ENCODE assay signal across 25 cellular contexts in the genomic region with DNA sequence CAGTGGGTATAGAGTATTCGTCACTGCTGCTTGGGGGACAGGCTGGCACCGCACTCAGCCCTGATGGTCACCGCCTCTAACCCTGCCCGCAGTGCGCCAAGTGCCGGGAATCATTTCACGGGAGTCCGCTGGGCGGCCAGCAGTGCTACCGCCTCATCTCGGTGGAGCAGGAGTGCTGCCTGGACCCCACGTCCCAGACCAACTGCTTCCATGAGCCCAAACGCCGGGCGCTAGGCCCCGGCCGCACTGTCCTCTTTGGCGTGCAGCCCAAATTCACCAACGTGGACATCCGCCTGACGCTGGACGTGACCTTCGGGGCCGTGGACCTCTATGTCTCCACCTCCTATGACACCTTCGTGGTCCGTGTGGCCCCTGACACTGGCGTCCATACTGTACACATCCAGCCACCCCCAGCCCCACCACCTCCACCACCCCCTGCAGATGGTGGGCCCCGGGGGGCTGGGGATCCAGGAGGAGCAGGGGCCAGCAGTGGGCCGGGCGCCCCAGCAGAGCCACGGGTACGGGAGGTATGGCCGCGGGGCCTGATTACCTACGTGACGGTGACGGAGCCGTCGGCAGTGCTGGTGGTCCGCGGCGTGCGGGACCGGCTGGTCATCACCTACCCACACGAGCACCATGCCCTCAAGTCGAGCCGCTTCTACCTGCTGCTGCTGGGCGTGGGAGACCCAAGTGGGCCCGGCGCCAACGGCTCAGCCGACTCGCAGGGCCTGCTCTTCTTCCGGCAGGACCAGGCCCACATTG. TPM values are rescaled to one million over a fixed set of nuclear protein-coding genes. Genes with fewer than 3 reads are reported as not detected.
A peak's percentile ranks its signal among the peaks of the same experiment; 100 is the strongest.
DNase-seq lines count a peak whose midpoint lies in the region; ATAC-seq, FAIRE-seq and TF ChIP-seq lines count a peak whose summit lies in the region.
"Had no signal": no experiment of that assay in that cellular context is flagged by ENCODE, and none has a peak within 500 bp of the region (broad histone marks: within the 10 kb centered on the region; RNA-seq: fewer than 3 reads in every experiment).

No MANE protein-coding gene starts in this region.

- POLR2A ChIA-PET in HepG2 (lab: Yijun Ruan, JAX), result no interaction called here

- peaks cover 21% of the 10 kb centered on the region for H3K36me3 Mint-ChIP-seq in stimulated activated memory B cell treated with anti-CD40 and anti-IgM and Interleukin-4, amounts not matched to agents 10 μg/mL and 1 μg/mL and 100 μg/mL, for 72 hours

- 94% methylated on average over 54 of the region's 54 CpGs for WGBS in right cardiac atrium
- 98% methylated on average over 29 of the region's 54 CpGs for WGBS in HepG2 (ENCODE audit: low lambda C conversion rate)
- no CpG with 5 or more reads among the region's 54 CpGs for WGBS in neuronal stem cell (ENCODE audit: extremely low coverage in 2 of 2, insufficient read length in 2 of 2, insufficient replicate concordance in 1 of 2), 2 donors

- H4K8ac ChIP-seq in neuronal stem cell (ENCODE audit: low read depth, low read length), result no peak overlapping the region

- intact Hi-C loops in right cardiac atrium (cut with DNase I) (no loop called here), HepG2 (cut with micrococcal nuclease; ENCODE audit: unreplicated experiment) (no loop called here), left colon (cut with DNase I, micrococcal nuclease) (no loop called here)

- no peak overlapping the region for H3K4me2 ChIP-seq in HepG2 (ENCODE audit: low read depth, low read length)
- no peak overlapping the region for H3K4me2 ChIP-seq in neuronal stem cell (ENCODE audit: insufficient read depth, low read length, poor library complexity, severe bottlenecking)
- H3K4me2 ChIP-seq: A549; BLaER1 treated with 17β-estradiol and CSF1 and Interleukin-3, amounts not matched to agents 10 nM and 100 nM had no signal

- CTCF ChIA-PET in HepG2 (lab: Yijun Ruan, JAX; ENCODE audit: low intra/inter-chr PET ratio, low total read pairs), result no interaction called here

- no peak overlapping the region for H3K23ac ChIP-seq in neuronal stem cell (ENCODE audit: low read depth, low read length, poor library complexity)

- H3K9me3 Mint-ChIP-seq in stimulated activated memory B cell treated with anti-CD40 and anti-IgM and Interleukin-4, amounts not matched to agents 10 μg/mL and 1 μg/mL and 100 μg/mL, for 72 hours, result no peaks in the 10 kb centered on the region
- H3K9me3 Mint-ChIP-seq: CD4-positive, alpha-beta T cell; CD8-positive, alpha-beta T cell had no signal

- H3K4me3 ChIP-seq in right cardiac atrium (ENCODE audit: low read length) (no peak overlapping the region), right atrium auricular region (no peak overlapping the region), HepG2 (replicated peaks in 1 of 3; ENCODE audit: insufficient read depth in 1 of 3, low read depth in 2 of 3, low read length in 3 of 3) (no peak overlapping the region), neuronal stem cell (ENCODE audit: low read length in 2 of 2) (no peak overlapping the region)
- H3K4me3 ChIP-seq: A549; BLaER1 treated with 17β-estradiol and CSF1 and Interleukin-3, amounts not matched to agents 10 nM and 100 nM had no signal

- peak overlapping the region; percentile 82 for H3K14ac ChIP-seq in neuronal stem cell (ENCODE audit: low read length)

- in situ Hi-C loops in HepG2 (cut with HindIII; ENCODE audit: extremely low pct_ligation_motif_present, low pct_unique_long_range_greater_than_20kb), result no loop called here
- in situ Hi-C loops in KBM-7 (cut with MboI; ENCODE audit: low pct_unique_long_range_greater_than_20kb, low sequenced_read_pairs), result no loop called here

- DNase-seq in right cardiac atrium, result peak in 2 of 3 donors; percentile 47 to 56
- DNase-seq in right atrium auricular region (ENCODE audit: low spot score), result no peak
- DNase-seq in HepG2 (ENCODE audit: low spot score), result no peak
- DNase-seq in neuronal stem cell (ENCODE audit: low spot score), result no peak
- no peak for DNase-seq in NCI-H2107 (lab: John Stamatoyannopoulos, UW)
- no peak for DNase-seq in left colon
- no peak for DNase-seq in KBM-7
- DNase-seq: AML-193; Caco-2; Calu3; CD4-positive, alpha-beta T cell; CD8-positive, alpha-beta T cell; DMS79 treated with DMSO at 0.1 percent for 48 hours; GF-D8 had no signal

- TF ChIP-seq EP300 in HepG2 (IDR thresholded peaks at IDR 0.05; ENCODE audit: low read depth in 2 of 2, low read length in 2 of 2) (no peak), HepG2 (CRISPR knock-in tag; IDR thresholded peaks at IDR 0.05; ENCODE audit: borderline replicate concordance) (no peak)

- no peaks in the 10 kb centered on the region for H3K27me3 Mint-ChIP-seq in stimulated activated memory B cell treated with anti-CD40 and anti-IgM and Interleukin-4, amounts not matched to agents 10 μg/mL and 1 μg/mL and 100 μg/mL, for 72 hours
- H3K27me3 Mint-ChIP-seq: B cell had no signal

- H3K9ac ChIP-seq in HepG2 (ENCODE audit: insufficient read depth, low read depth, low read length), result no peak overlapping the region
- H3K9ac ChIP-seq in neuronal stem cell (ENCODE audit: low read depth, low read length, poor library complexity), result no peak overlapping the region
- H3K9ac ChIP-seq: BLaER1 treated with 17β-estradiol and CSF1 and Interleukin-3, amounts not matched to agents 10 nM and 100 nM had no signal

- H2BK5ac ChIP-seq in neuronal stem cell (ENCODE audit: low read length), result no peak overlapping the region

- no peak for FAIRE-seq in HepG2 (lab: Jason Lieb, UNC)
- FAIRE-seq: A549, D721Med, G401.6, GM12891, GM19239 had no signal

- no peak overlapping the region for H3K27ac Mint-ChIP-seq in stimulated activated memory B cell treated with anti-CD40 and anti-IgM and Interleukin-4, amounts not matched to agents 10 μg/mL and 1 μg/mL and 100 μg/mL, for 72 hours
- H3K27ac Mint-ChIP-seq: B cell; CD4-positive, alpha-beta T cell; CD8-positive, alpha-beta T cell had no signal

- H3K4me1 Mint-ChIP-seq in stimulated activated memory B cell treated with anti-CD40 and anti-IgM and Interleukin-4, amounts not matched to agents 10 μg/mL and 1 μg/mL and 100 μg/mL, for 72 hours, result peaks cover 6% of the 10 kb centered on the region

- no peaks in the 10 kb centered on the region for H3K4me1 ChIP-seq in right cardiac atrium (ENCODE audit: control insufficient read depth, insufficient read depth, low read length)
- H3K4me1 ChIP-seq in right atrium auricular region, result no peaks in the 10 kb centered on the region
- H3K4me1 ChIP-seq in HepG2 (ENCODE audit: insufficient read depth, low read length), result peaks cover 22% of the 10 kb centered on the region
- peaks cover 0 to 9% of the 10 kb centered on the region in 2 donors for H3K4me1 ChIP-seq in neuronal stem cell (ENCODE audit: control insufficient read depth in 2 of 2, insufficient read depth in 1 of 2, low read depth in 1 of 2, low read length in 2 of 2)
- H3K4me1 ChIP-seq: A549 had no signal

- peaks cover 3% of the 10 kb centered on the region for H3K79me1 ChIP-seq in neuronal stem cell (ENCODE audit: low read depth, low read length)

- H2AK5ac ChIP-seq in neuronal stem cell (ENCODE audit: low read depth, low read length), result no peak overlapping the region

- no peak overlapping the region for H3K4ac ChIP-seq in neuronal stem cell (ENCODE audit: low read length)

- H2BK12ac ChIP-seq in neuronal stem cell (ENCODE audit: low read length), result peak overlapping the region; percentile 73

- TF ChIP-seq CTCF in right atrium auricular region (IDR thresholded peaks at IDR 0.05), result no peak
- TF ChIP-seq CTCF in HepG2 (CRISPR knock-in tag; IDR thresholded peaks at IDR 0.05), result no peak

- H3K27me3 ChIP-seq in right cardiac atrium (ENCODE audit: control insufficient read depth, insufficient read depth), result no peaks in the 10 kb centered on the region
- H3K27me3 ChIP-seq in right atrium auricular region, result no peaks in the 10 kb centered on the region
- H3K27me3 ChIP-seq in HepG2 (ENCODE audit: control insufficient read depth in 1 of 2, insufficient read depth in 2 of 2, low read length in 2 of 2), result peaks cover 0 to 7% of the 10 kb centered on the region in 2 experiments; a peak in 1 of 5 replicates
- H3K27me3 ChIP-seq in neuronal stem cell (ENCODE audit: control insufficient read depth in 3 of 3, insufficient read depth in 3 of 3, low read depth in 1 of 3, low read length in 3 of 3), result no peaks in the 10 kb centered on the region
- H3K27me3 ChIP-seq: BLaER1 treated with 17β-estradiol and CSF1 and Interleukin-3, amounts not matched to agents 10 nM and 100 nM had no signal

- no TSS peak for BruUV-seq in HepG2 (replicated peaks; lab: Mats Ljungman, UMichigan)

- no peak overlapping the region for H3K27ac ChIP-seq in right cardiac atrium (ENCODE audit: low read length)
- H3K27ac ChIP-seq in right atrium auricular region, result no peak overlapping the region
- no peak overlapping the region for H3K27ac ChIP-seq in HepG2 (ENCODE audit: extremely low read length, insufficient read depth, low read length)
- no peak overlapping the region for H3K27ac ChIP-seq in neuronal stem cell (replicated peaks; ENCODE audit: low read length)
- H3K27ac ChIP-seq: 22Rv1; A549; BLaER1 treated with 17β-estradiol and CSF1 and Interleukin-3, amounts not matched to agents 10 nM and 100 nM; C4-2B had no signal

- no peaks in the 10 kb centered on the region for H4K20me1 ChIP-seq in HepG2 (ENCODE audit: insufficient read depth, low read length)
- H4K20me1 ChIP-seq: BLaER1 treated with 17β-estradiol and CSF1 and Interleukin-3, amounts not matched to agents 10 nM and 100 nM had no signal

- peak in 1 of 2 donors; percentile 16 for ATAC-seq in right cardiac atrium
- no peak for ATAC-seq in HepG2
- peak; percentile 55 for ATAC-seq in stimulated activated memory B cell treated with anti-CD40 and anti-IgM and Interleukin-4, amounts not matched to agents 10 μg/mL and 1 μg/mL and 100 μg/mL, for 72 hours
- no peak for ATAC-seq in left colon
- ATAC-seq: CD8-positive, alpha-beta T cell had no signal

- no peak overlapping the region for H4K91ac ChIP-seq in neuronal stem cell (ENCODE audit: low read depth, low read length, poor library complexity)

- H3K36me3 ChIP-seq in right atrium auricular region (peaks cover 7% of the 10 kb centered on the region), HepG2 (replicated peaks in 1 of 2; ENCODE audit: control insufficient read depth in 1 of 2, insufficient read depth in 2 of 2, low read length in 2 of 2) (no peaks in the 10 kb centered on the region), neuronal stem cell (replicated peaks in 1 of 2; ENCODE audit: control insufficient read depth in 2 of 2, insufficient read depth in 2 of 2, low read length in 2 of 2) (peaks cover 4 to 48% of the 10 kb centered on the region in 2 donors)

- H3K9me3 ChIP-seq in right cardiac atrium (ENCODE audit: control insufficient read depth, low read length), result no peaks in the 10 kb centered on the region
- no peaks in the 10 kb centered on the region for H3K9me3 ChIP-seq in right atrium auricular region
- H3K9me3 ChIP-seq in HepG2 (ENCODE audit: low read length), result no peaks in the 10 kb centered on the region
- peaks cover under 1 to 9% of the 10 kb centered on the region in 2 donors for H3K9me3 ChIP-seq in neuronal stem cell (replicated peaks in 1 of 2; ENCODE audit: control insufficient read depth in 2 of 2, insufficient read depth in 1 of 2, low read depth in 1 of 2, low read length in 2 of 2)
- H3K9me3 ChIP-seq: A549; BLaER1 treated with 17β-estradiol and CSF1 and Interleukin-3, amounts not matched to agents 10 nM and 100 nM; Caco-2 had no signal

- no peak overlapping the region for H2BK120ac ChIP-seq in neuronal stem cell (ENCODE audit: low read depth, low read length)

- H2AFZ ChIP-seq in HepG2 (ENCODE audit: low read length) (no peak overlapping the region), neuronal stem cell (ENCODE audit: low read length) (no peak overlapping the region)

- H3K18ac ChIP-seq in neuronal stem cell (ENCODE audit: low read length), result no peak overlapping the region

- no peaks in the 10 kb centered on the region for H3K79me2 ChIP-seq in HepG2 (ENCODE audit: insufficient read depth, low read length)

- TF ChIP-seq RAD21 in HepG2 (CRISPR knock-in tag; IDR thresholded peaks at IDR 0.05), result no peak

- no peak overlapping the region for H2BK15ac ChIP-seq in neuronal stem cell (ENCODE audit: low read length)

- H3K4me3 Mint-ChIP-seq in stimulated activated memory B cell treated with anti-CD40 and anti-IgM and Interleukin-4, amounts not matched to agents 10 μg/mL and 1 μg/mL and 100 μg/mL, for 72 hours, result no peak overlapping the region
- H3K4me3 Mint-ChIP-seq: B cell; CD4-positive, alpha-beta T cell; CD8-positive, alpha-beta T cell had no signal

- no peak for TF ChIP-seq POLR2A in HepG2 (IDR thresholded peaks at IDR 0.05; ENCODE audit: insufficient read depth in 1 of 2, low read depth in 2 of 2, low read length in 2 of 2)

RNA-seq across cellular contexts. Expression of a gene that starts 14.5 kb away (rescaled TPM):
- under 1 TPM in 3 of 4 donors, not detected in 1; 0.50 to 0.91 (median 0.66) TPM for total RNA-seq in right cardiac atrium
- 1.9 TPM for polyA plus RNA-seq in right cardiac atrium
- total RNA-seq in right atrium auricular region, result 1 to 10 TPM in 1 of 2 donors, not detected in 1; 1.1 TPM
- total RNA-seq in HepG2 (2016; rRNA removed; fragmentation: Illumina TruSeq; extraction: Trizol), result 0.35 TPM in 1 of 2 replicates, not detected in the other
- total RNA-seq in HepG2 (2016; cell fraction: cytosol; rRNA removed; fragmentation: Illumina TruSeq; extraction: Trizol; ENCODE audit: low read depth), result not detected in 2 replicates
- not detected in 2 replicates for total RNA-seq in HepG2 (2016; cell fraction: insoluble cytoplasmic fraction; rRNA removed; fragmentation: Illumina TruSeq; extraction: Trizol)
- not detected in 2 replicates for total RNA-seq in HepG2 (2016; cell fraction: membrane; rRNA removed; fragmentation: Illumina TruSeq; extraction: Trizol)
- total RNA-seq in HepG2 (2016; cell fraction: nucleus; rRNA removed; fragmentation: Illumina TruSeq; extraction: Trizol), result not detected in 2 replicates
- 1.0 and 1.1 TPM in 2 replicates for polyA plus RNA-seq in HepG2 (2011; rRNA removed)
- 0.68 and 1.7 TPM in 2 replicates for polyA plus RNA-seq in HepG2 (2011; cell fraction: cytosol; rRNA removed)
- polyA plus RNA-seq in HepG2 (2011; cell fraction: nucleus; rRNA removed), result 0.84 and 1.9 TPM in 2 replicates
- polyA plus RNA-seq in HepG2 (2012), result 1.2 and 1.7 TPM in 2 replicates
- 0.83 and 1.2 TPM in 2 replicates for polyA plus RNA-seq in HepG2 (2016; cell fraction: cytosol; fragmentation: Illumina TruSeq; extraction: Trizol; ENCODE audit: low read depth)
- 0.75 TPM in 1 of 2 replicates, not detected in the other for polyA plus RNA-seq in HepG2 (2016; cell fraction: insoluble cytoplasmic fraction; fragmentation: Illumina TruSeq; extraction: Trizol; ENCODE audit: low read depth)
- polyA plus RNA-seq in HepG2 (2016; cell fraction: membrane; fragmentation: Illumina TruSeq; extraction: Trizol; ENCODE audit: low read depth), result 1.1 and 1.3 TPM in 2 replicates
- polyA plus RNA-seq in HepG2 (2016; cell fraction: nucleus; fragmentation: Illumina TruSeq; extraction: Trizol; ENCODE audit: insufficient read depth, low read depth), result not detected in 2 replicates
- polyA minus RNA-seq in HepG2 (2011; rRNA and poly(A)+ RNA removed; ENCODE audit: low replicate concordance), result 1.3 TPM in 1 of 2 replicates, not detected in the other
- polyA minus RNA-seq in HepG2 (2011; cell fraction: cytosol; rRNA and poly(A)+ RNA removed), result not detected in 2 replicates
- polyA minus RNA-seq in HepG2 (2011; cell fraction: nucleus; rRNA and poly(A)+ RNA removed), result not detected in 2 replicates
- 41.6 TPM for polyA plus RNA-seq in neuronal stem cell (2013, experiment 1 of 2)
- 43.2 TPM for polyA plus RNA-seq in neuronal stem cell (2013, experiment 2 of 2)
- total RNA-seq in left colon, result 1 to 10 TPM; 4.2 to 5.4 TPM
- total RNA-seq: CD4-positive, alpha-beta T cell; CD8-positive, alpha-beta T cell had no signal

RNA-seq across cellular contexts. Expression of a gene that starts 50.2 kb away (rescaled TPM):
- total RNA-seq in right cardiac atrium (10 to 100 TPM; 28.6 to 36.3 (median 32.4) TPM), right atrium auricular region (10 to 100 TPM; 24.3 to 31.2 TPM), HepG2 (2016; rRNA removed; fragmentation: Illumina TruSeq; extraction: Trizol) (3.9 and 8.8 TPM in 2 replicates), left colon (10 to 100 TPM; 21.4 to 21.5 TPM)
- polyA plus RNA-seq in right cardiac atrium (28.7 TPM), HepG2 (2011; rRNA removed) (4.0 and 6.2 TPM in 2 replicates)
- 0.79 and 1.2 TPM in 2 replicates for total RNA-seq in HepG2 (2016; cell fraction: cytosol; rRNA removed; fragmentation: Illumina TruSeq; extraction: Trizol; ENCODE audit: low read depth)
- total RNA-seq in HepG2 (2016; cell fraction: insoluble cytoplasmic fraction; rRNA removed; fragmentation: Illumina TruSeq; extraction: Trizol), result 3.1 and 9.6 TPM in 2 replicates
- 1.9 and 2.7 TPM in 2 replicates for total RNA-seq in HepG2 (2016; cell fraction: membrane; rRNA removed; fragmentation: Illumina TruSeq; extraction: Trizol)
- 9.4 and 10.4 TPM in 2 replicates for total RNA-seq in HepG2 (2016; cell fraction: nucleus; rRNA removed; fragmentation: Illumina TruSeq; extraction: Trizol)
- polyA plus RNA-seq in HepG2 (2011; cell fraction: cytosol; rRNA removed), result 4.4 and 7.8 TPM in 2 replicates
- 16.2 and 21.3 TPM in 2 replicates for polyA plus RNA-seq in HepG2 (2011; cell fraction: nucleus; rRNA removed)
- 10.2 and 12.4 TPM in 2 replicates for polyA plus RNA-seq in HepG2 (2012)
- 0.61 and 0.62 TPM in 2 replicates for polyA plus RNA-seq in HepG2 (2016; cell fraction: cytosol; fragmentation: Illumina TruSeq; extraction: Trizol; ENCODE audit: low read depth)
- polyA plus RNA-seq in HepG2 (2016; cell fraction: insoluble cytoplasmic fraction; fragmentation: Illumina TruSeq; extraction: Trizol; ENCODE audit: low read depth), result 4.1 and 4.7 TPM in 2 replicates
- 1.0 and 1.2 TPM in 2 replicates for polyA plus RNA-seq in HepG2 (2016; cell fraction: membrane; fragmentation: Illumina TruSeq; extraction: Trizol; ENCODE audit: low read depth)
- polyA plus RNA-seq in HepG2 (2016; cell fraction: nucleus; fragmentation: Illumina TruSeq; extraction: Trizol; ENCODE audit: insufficient read depth, low read depth), result 15.0 and 18.4 TPM in 2 replicates
- 0.96 and 23.0 TPM in 2 replicates for polyA minus RNA-seq in HepG2 (2011; rRNA and poly(A)+ RNA removed; ENCODE audit: low replicate concordance)
- polyA minus RNA-seq in HepG2 (2011; cell fraction: cytosol; rRNA and poly(A)+ RNA removed), result 11.7 and 11.8 TPM in 2 replicates
- polyA minus RNA-seq in HepG2 (2011; cell fraction: nucleus; rRNA and poly(A)+ RNA removed), result 11.7 and 11.8 TPM in 2 replicates
- polyA plus RNA-seq in neuronal stem cell (2013, experiment 1 of 2), result 11.4 TPM
- 12.1 TPM for polyA plus RNA-seq in neuronal stem cell (2013, experiment 2 of 2)

RNA-seq across cellular contexts. Expression of a gene that starts 51.6 kb away (rescaled TPM):
- 10 to 100 TPM in 2 of 4 donors, 1 to 10 TPM in 2; 9.4 to 44.9 (median 12.3) TPM for total RNA-seq in right cardiac atrium
- polyA plus RNA-seq in right cardiac atrium, result 81.6 TPM
- total RNA-seq in right atrium auricular region, result 10 to 100 TPM; 11.6 to 36.5 TPM
- total RNA-seq in HepG2 (2016; rRNA removed; fragmentation: Illumina TruSeq; extraction: Trizol), result not detected in 2 replicates
- total RNA-seq in HepG2 (2016; cell fraction: cytosol; rRNA removed; fragmentation: Illumina TruSeq; extraction: Trizol; ENCODE audit: low read depth), result not detected in 2 replicates
- not detected in 2 replicates for total RNA-seq in HepG2 (2016; cell fraction: insoluble cytoplasmic fraction; rRNA removed; fragmentation: Illumina TruSeq; extraction: Trizol)
- total RNA-seq in HepG2 (2016; cell fraction: membrane; rRNA removed; fragmentation: Illumina TruSeq; extraction: Trizol), result not detected in 2 replicates
- total RNA-seq in HepG2 (2016; cell fraction: nucleus; rRNA removed; fragmentation: Illumina TruSeq; extraction: Trizol), result not detected in 2 replicates
- polyA plus RNA-seq in HepG2 (2011; rRNA removed), result 0.20 TPM in 1 of 2 replicates, not detected in the other
- polyA plus RNA-seq in HepG2 (2011; cell fraction: cytosol; rRNA removed), result 0.08 and 0.13 TPM in 2 replicates
- polyA plus RNA-seq in HepG2 (2011; cell fraction: nucleus; rRNA removed), result 0.03 TPM in 1 of 2 replicates, not detected in the other
- polyA plus RNA-seq in HepG2 (2012), result 0.13 and 0.15 TPM in 2 replicates
- not detected in 2 replicates for polyA plus RNA-seq in HepG2 (2016; cell fraction: cytosol; fragmentation: Illumina TruSeq; extraction: Trizol; ENCODE audit: low read depth)
- polyA plus RNA-seq in HepG2 (2016; cell fraction: insoluble cytoplasmic fraction; fragmentation: Illumina TruSeq; extraction: Trizol; ENCODE audit: low read depth), result not detected in 2 replicates
- polyA plus RNA-seq in HepG2 (2016; cell fraction: membrane; fragmentation: Illumina TruSeq; extraction: Trizol; ENCODE audit: low read depth), result not detected in 2 replicates
- not detected in 2 replicates for polyA plus RNA-seq in HepG2 (2016; cell fraction: nucleus; fragmentation: Illumina TruSeq; extraction: Trizol; ENCODE audit: insufficient read depth, low read depth)
- polyA minus RNA-seq in HepG2 (2011; rRNA and poly(A)+ RNA removed; ENCODE audit: low replicate concordance), result not detected in 2 replicates
- polyA minus RNA-seq in HepG2 (2011; cell fraction: cytosol; rRNA and poly(A)+ RNA removed), result not detected in 2 replicates
- polyA minus RNA-seq in HepG2 (2011; cell fraction: nucleus; rRNA and poly(A)+ RNA removed), result not detected in 2 replicates
- polyA plus RNA-seq in neuronal stem cell (2013, experiment 1 of 2), result 10.6 TPM
- polyA plus RNA-seq in neuronal stem cell (2013, experiment 2 of 2), result 10.0 TPM
- total RNA-seq in left colon, result 1 to 10 TPM; 7.1 to 9.7 TPM
- total RNA-seq: A172 had no signal

Comparison
In these comparisons a context has a peak if more than half of its experiments do, and no peak if none do; other contexts are left out.
1. DNase-seq: peak in right cardiac atrium (2 of 3); none in right atrium auricular region (single experiment), HepG2 (single experiment), neuronal stem cell (single experiment), NCI-H2107 (single experiment), left colon (0 of 2) and KBM-7 (single experiment).